ENCODE assay signal across 28 cellular contexts in genomic region chr5:174895360-174895759, GRCh38.
"Had no signal": no experiment of that assay in that cellular context is flagged by ENCODE, and none has a peak within 500 bp of the region (broad histone marks: within the 10 kb centered on the region; RNA-seq: fewer than 3 reads in every experiment).

No MANE protein-coding gene starts in this region.

- H3K27me3 Mint-ChIP-seq: activated CD4-positive, alpha-beta T cell treated with anti-CD3 and anti-CD28 coated beads, Interleukin-2, amount 10 ng/mL, durations not matched to agents 24 days and 14 days; activated naive CD4-positive, alpha-beta T cell treated with anti-CD3 and anti-CD28 coated beads, Interleukin-2, amount 10 ng/mL, durations not matched to agents 7 days and 5 days; stimulated activated naive B cell treated with anti-CD40 and anti-IgM and Interleukin-4, amounts not matched to agents 10 μg/mL and 1 μg/mL and 100 μg/mL, for 72 hours had no signal

- H3K9ac ChIP-seq: neural progenitor cell had no signal

- DNase-seq: activated CD4-positive, alpha-beta memory T cell treated with anti-CD3 and anti-CD28 coated beads for 36 hours; activated CD4-positive, alpha-beta T cell treated with anti-CD3 and anti-CD28 coated beads, Interleukin-2, amount 10 ng/mL, durations not matched to agents 24 days and 14 days; activated CD4-positive, CD25-positive, alpha-beta regulatory T cell treated with anti-CD3 and anti-CD28 coated beads, Interleukin-2, amount 50 U/mL, for 72 hours; activated CD8-positive, alpha-beta memory T cell treated with anti-CD3 and anti-CD28 coated beads, Interleukin-2, amount 50 U/mL, for 4 hours; activated effector memory CD4-positive, alpha-beta T cell treated with anti-CD3 and anti-CD28 coated beads, Interleukin-2, amount 50 U/mL, for 16 hours; activated naive CD4-positive, alpha-beta T cell treated with anti-CD3 and anti-CD28 coated beads, Interleukin-2, amount 10 ng/mL, durations not matched to agents 7 days and 5 days; activated T-cell treated with anti-CD3 and anti-CD28 coated beads, Interleukin-2, amount 50 U/mL, for 1 hour; amygdala; central memory CD4-positive, alpha-beta T cell; foreskin keratinocyte; heart right ventricle; left lung; lower lobe of right lung; mesenchymal stem cell; natural killer cell; stimulated activated CD4-positive, alpha-beta T cell treated with anti-CD3 and anti-CD28 coated beads, Interleukin-15, amount 100 ng/mL, for 24 hours; stimulated activated CD4-positive, alpha-beta T cell treated with anti-CD3 and anti-CD28 coated beads, Interleukin-2, amount 100 ng/mL, for 24 hours; stimulated activated naive B cell treated with anti-CD40 and anti-IgM and Interleukin-4, amounts not matched to agents 10 μg/mL and 1 μg/mL and 100 μg/mL, for 72 hours; stomach; T1000; thyroid gland; upper lobe of left lung; WERI-Rb-1 had no signal

- H3K4me3 Mint-ChIP-seq: activated CD4-positive, alpha-beta memory T cell treated with anti-CD3 and anti-CD28 coated beads for 36 hours; activated CD4-positive, alpha-beta T cell treated with anti-CD3 and anti-CD28 coated beads, Interleukin-2, amount 10 ng/mL, durations not matched to agents 24 days and 14 days; activated naive CD4-positive, alpha-beta T cell treated with anti-CD3 and anti-CD28 coated beads, Interleukin-2, amount 10 ng/mL, durations not matched to agents 7 days and 5 days; activated T-helper 1 cell treated with anti-CD3 and anti-CD28 coated beads, Interleukin-12 subunit alpha, Interleukin-12 subunit beta, Interleukin-2, Interleukin-4 antibody, amounts not matched to agents 30 ng/mL and 10 ng/mL and 1 ng/mL, durations not matched to agents 14 hours and 24 hours and 36 hours; natural killer cell; neural progenitor cell; stimulated activated naive B cell treated with anti-CD40 and anti-IgM and Interleukin-4, amounts not matched to agents 10 μg/mL and 1 μg/mL and 100 μg/mL, for 72 hours had no signal

- H3K27me3 ChIP-seq: esophagus muscularis mucosa, foreskin keratinocyte, left lung, neural progenitor cell, right atrium auricular region, stomach, thyroid gland, upper lobe of left lung, vagina had no signal

- H3K9me3 ChIP-seq: esophagus muscularis mucosa, heart right ventricle, lower lobe of right lung, right atrium auricular region, stomach, thyroid gland, upper lobe of left lung, vagina had no signal

- ATAC-seq: foreskin keratinocyte; heart right ventricle; left lung; lower lobe of right lung; natural killer cell; stimulated activated naive B cell treated with anti-CD40 and anti-IgM and Interleukin-4, amounts not matched to agents 10 μg/mL and 1 μg/mL and 100 μg/mL, for 72 hours had no signal

- H3K27ac ChIP-seq: esophagus muscularis mucosa, foreskin keratinocyte, heart right ventricle, left lung, lower lobe of right lung, neural progenitor cell, right atrium auricular region, stomach, thyroid gland, upper lobe of left lung, vagina, WERI-Rb-1 had no signal

- H3K4me1 Mint-ChIP-seq: activated CD4-positive, alpha-beta T cell treated with anti-CD3 and anti-CD28 coated beads, Interleukin-2, amount 10 ng/mL, durations not matched to agents 24 days and 14 days; natural killer cell; neural progenitor cell; stimulated activated naive B cell treated with anti-CD40 and anti-IgM and Interleukin-4, amounts not matched to agents 10 μg/mL and 1 μg/mL and 100 μg/mL, for 72 hours had no signal

- H3K27ac Mint-ChIP-seq: activated CD4-positive, alpha-beta memory T cell treated with anti-CD3 and anti-CD28 coated beads for 36 hours; activated CD4-positive, alpha-beta T cell treated with anti-CD3 and anti-CD28 coated beads, Interleukin-2, amount 10 ng/mL, durations not matched to agents 24 days and 14 days; activated naive CD4-positive, alpha-beta T cell treated with anti-CD3 and anti-CD28 coated beads, Interleukin-2, amount 10 ng/mL, durations not matched to agents 7 days and 5 days; activated T-helper 1 cell treated with anti-CD3 and anti-CD28 coated beads, Interleukin-12 subunit alpha, Interleukin-12 subunit beta, Interleukin-2, Interleukin-4 antibody, amounts not matched to agents 30 ng/mL and 10 ng/mL and 1 ng/mL, durations not matched to agents 14 hours and 24 hours and 36 hours; natural killer cell; neural progenitor cell; stimulated activated naive B cell treated with anti-CD40 and anti-IgM and Interleukin-4, amounts not matched to agents 10 μg/mL and 1 μg/mL and 100 μg/mL, for 72 hours had no signal

- H3K36me3 Mint-ChIP-seq: activated CD4-positive, alpha-beta memory T cell treated with anti-CD3 and anti-CD28 coated beads for 36 hours; activated naive CD4-positive, alpha-beta T cell treated with anti-CD3 and anti-CD28 coated beads, Interleukin-2, amount 10 ng/mL, durations not matched to agents 7 days and 5 days; natural killer cell; neural progenitor cell; stimulated activated naive B cell treated with anti-CD40 and anti-IgM and Interleukin-4, amounts not matched to agents 10 μg/mL and 1 μg/mL and 100 μg/mL, for 72 hours had no signal

- H3K4me3 ChIP-seq: esophagus muscularis mucosa, heart right ventricle, left lung, lower lobe of right lung, neural progenitor cell, right atrium auricular region, stomach, thyroid gland, upper lobe of left lung, vagina had no signal

- H3K4me1 ChIP-seq: esophagus muscularis mucosa, heart right ventricle, left lung, lower lobe of right lung, neural progenitor cell, right atrium auricular region, stomach, thyroid gland, upper lobe of left lung, vagina had no signal

- H3K36me3 ChIP-seq: esophagus muscularis mucosa, heart right ventricle, left lung, lower lobe of right lung, neural progenitor cell, right atrium auricular region, stomach, thyroid gland, upper lobe of left lung, vagina, WERI-Rb-1 had no signal

- H3K9me3 Mint-ChIP-seq: activated CD4-positive, alpha-beta memory T cell treated with anti-CD3 and anti-CD28 coated beads for 36 hours; activated CD4-positive, alpha-beta T cell treated with anti-CD3 and anti-CD28 coated beads, Interleukin-2, amount 10 ng/mL, durations not matched to agents 24 days and 14 days; activated naive CD4-positive, alpha-beta T cell treated with anti-CD3 and anti-CD28 coated beads, Interleukin-2, amount 10 ng/mL, durations not matched to agents 7 days and 5 days; activated T-helper 1 cell treated with anti-CD3 and anti-CD28 coated beads, Interleukin-12 subunit alpha, Interleukin-12 subunit beta, Interleukin-2, Interleukin-4 antibody, amounts not matched to agents 30 ng/mL and 10 ng/mL and 1 ng/mL, durations not matched to agents 14 hours and 24 hours and 36 hours; natural killer cell; neural progenitor cell had no signal
